Comparison of ENCODE assay signal across 8 cellular contexts in the genomic region with DNA sequence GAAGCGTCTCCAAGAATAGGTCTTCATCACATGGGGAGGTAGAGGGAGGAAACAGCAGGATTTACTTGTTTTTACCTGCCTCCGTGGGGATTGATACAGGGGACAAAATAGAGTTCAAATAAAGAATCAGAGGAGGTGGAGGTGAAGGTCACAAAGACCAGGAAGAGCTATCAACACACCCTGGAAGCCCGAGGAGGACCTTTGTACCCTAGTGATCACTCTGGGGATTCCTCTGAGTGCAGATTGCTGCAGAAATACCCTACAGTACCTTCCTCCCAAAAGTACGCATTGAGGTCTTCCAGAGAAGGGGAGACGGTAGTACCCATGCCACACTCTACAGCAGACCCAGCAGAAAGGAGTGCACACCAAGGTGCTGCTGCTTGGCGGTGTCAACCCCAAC. TPM values are rescaled to one million over a fixed set of nuclear protein-coding genes. Genes with fewer than 3 reads are reported as not detected.
"Had no signal": no experiment of that assay in that cellular context is flagged by ENCODE, and none has a peak within 500 bp of the region (broad histone marks: within the 10 kb centered on the region; RNA-seq: fewer than 3 reads in every experiment).

No MANE protein-coding gene starts in this region.

- DNase-seq: GDM1, GF-D8 had no signal

- FAIRE-seq: G401.6, GM12891, GM12892, GM18507, GM19239 had no signal

- H3K4me3 ChIP-seq: GM12878 had no signal

RNA-seq across cellular contexts. Expression of a gene that starts 44.9 kb away (rescaled TPM):
- total RNA-seq: GM12878 had no signal
- polyA plus RNA-seq: GM12878 had no signal
